ENCODE assay signal across 8 cellular contexts in genomic region chr20:46752639-46753235, GRCh38. TPM values are rescaled to one million over a fixed set of nuclear protein-coding genes. Genes with fewer than 3 reads are reported as not detected.
DNase-seq lines count a peak whose midpoint lies in the region; TF ChIP-seq lines count a peak whose summit lies in the region.

No MANE protein-coding gene starts in this region.

- no peak overlapping the region for H2BK5ac ChIP-seq in mesenchymal stem cell (ENCODE audit: low read depth, low read length, poor library complexity, severe bottlenecking)

- H3K4me3 ChIP-seq in ACC112 (ENCODE audit: low read depth, low read length): no peak overlapping the region; the same call in 1 of the 2 replicates
- H3K4me3 ChIP-seq in dorsolateral prefrontal cortex: peak overlapping the region in 8 of 59 donors; percentile 2 to 43 (median 16)
- peak overlapping the region in 1 of 2 experiments; percentile 52 for H3K4me3 ChIP-seq in mesenchymal stem cell (ENCODE audit: insufficient read depth in 1 of 2, low read depth in 1 of 2, low read length in 2 of 2)

- H3K79me2 ChIP-seq in ACC112 (ENCODE audit: control insufficient read depth, insufficient read depth, low read length, unreplicated experiment): no peaks in the 10 kb centered on the region

- DNase-seq in GM13976 (ENCODE audit: low spot score) (peak; percentile 64), NCI-H2227 treated with DMSO at 0.1 percent for 48 hours (lab: John Stamatoyannopoulos, UW) (peak; percentile 58), dorsolateral prefrontal cortex (peak in 8 of 10 donors; percentile 8 to 77 (median 49)), mesenchymal stem cell (peak; percentile 58), cerebellar nuclear complex (lab: John Stamatoyannopoulos, UW) (no peak)
- DNase-seq in activated CD4-positive, alpha-beta T cell treated with anti-CD3 and anti-CD28 coated beads, Interleukin-2, amount 10 ng/mL, durations not matched to agents 24 days and 14 days: peak; percentile 85
- peak; percentile 17 for DNase-seq in stimulated activated CD8-positive, alpha-beta memory T cell treated with anti-CD3 and anti-CD28 coated beads, Interleukin-7, amount 100 ng/mL, for 24 hours (ENCODE audit: low read depth)

- no peak overlapping the region for H4K91ac ChIP-seq in mesenchymal stem cell (ENCODE audit: low read length)

- no peak overlapping the region for H2AK5ac ChIP-seq in mesenchymal stem cell (ENCODE audit: low read length, severe bottlenecking)

- H3K36me3 ChIP-seq in ACC112 (ENCODE audit: insufficient read depth, low read length) (no peaks in the 10 kb centered on the region), mesenchymal stem cell (ENCODE audit: control insufficient read depth in 1 of 2, insufficient read depth in 2 of 2, low read depth in 1 of 2, low read length in 2 of 2) (no peaks in the 10 kb centered on the region)

- no peak overlapping the region for H3K23ac ChIP-seq in mesenchymal stem cell (ENCODE audit: low read length in 2 of 2)

- H3K27ac ChIP-seq in ACC112 (ENCODE audit: low read depth, low read length) (no peak overlapping the region), dorsolateral prefrontal cortex (no peak overlapping the region), mesenchymal stem cell (ENCODE audit: low read length, poor library complexity, severe bottlenecking) (no peak overlapping the region)

- H3K4me1 Mint-ChIP-seq in activated CD4-positive, alpha-beta T cell treated with anti-CD3 and anti-CD28 coated beads, Interleukin-2, amount 10 ng/mL, durations not matched to agents 24 days and 14 days: peaks cover 2% of the 10 kb centered on the region

- intact Hi-C loops in activated CD4-positive, alpha-beta T cell treated with anti-CD3 and anti-CD28 coated beads, Interleukin-2, amount 10 ng/mL, durations not matched to agents 24 days and 14 days (cut with micrococcal nuclease): no loop called here
- intact Hi-C loops in dorsolateral prefrontal cortex (cut with DNase I): loop anchor here in 1 of 2 donors (5.0 to 10.0 kb wide), 3 partner anchors 195 to 870 kb away; no protein-coding TSS in a partner anchor

- H2BK15ac ChIP-seq in mesenchymal stem cell (ENCODE audit: low read depth, poor library complexity, severe bottlenecking): no peak overlapping the region

- H3K79me1 ChIP-seq in mesenchymal stem cell (replicated peaks; ENCODE audit: low read length, poor library complexity, severe bottlenecking): no peaks in the 10 kb centered on the region

- in situ Hi-C loops in GM13976 (cut with MboI; ENCODE audit: low sequenced_read_pairs, unreplicated experiment): loop anchor here (25.0 kb wide), 1 partner anchor 635 kb away; no protein-coding TSS in a partner anchor

- no peak overlapping the region for H3K4me3 Mint-ChIP-seq in activated CD4-positive, alpha-beta T cell treated with anti-CD3 and anti-CD28 coated beads, Interleukin-2, amount 10 ng/mL, durations not matched to agents 24 days and 14 days

- H2BK12ac ChIP-seq in mesenchymal stem cell (ENCODE audit: low read length in 2 of 2): no peak overlapping the region

- no peak overlapping the region for H4K8ac ChIP-seq in mesenchymal stem cell (ENCODE audit: low read length)

- no peak overlapping the region for H2BK120ac ChIP-seq in mesenchymal stem cell (ENCODE audit: low read depth, low read length)

- no peak overlapping the region for H3K14ac ChIP-seq in mesenchymal stem cell (ENCODE audit: low read length in 2 of 2)

- H3K4me2 ChIP-seq in mesenchymal stem cell (ENCODE audit: low read length, poor library complexity, severe bottlenecking): no peak overlapping the region

- peaks cover 15% of the 10 kb centered on the region for H3K27me3 Mint-ChIP-seq in activated CD4-positive, alpha-beta T cell treated with anti-CD3 and anti-CD28 coated beads, Interleukin-2, amount 10 ng/mL, durations not matched to agents 24 days and 14 days

- H3K4ac ChIP-seq in mesenchymal stem cell (ENCODE audit: low read depth in 1 of 2, low read length in 2 of 2): no peak overlapping the region

- peak overlapping the region; percentile 1 for H2AFZ ChIP-seq in ACC112 (ENCODE audit: low read length, unreplicated experiment)
- no peak overlapping the region for H2AFZ ChIP-seq in mesenchymal stem cell (ENCODE audit: low read depth, low read length)

- peaks cover 6% of the 10 kb centered on the region for H3K4me1 ChIP-seq in ACC112 (ENCODE audit: control insufficient read depth, insufficient read depth, low read length, unreplicated experiment)
- H3K4me1 ChIP-seq in mesenchymal stem cell (ENCODE audit: control insufficient read depth, insufficient read depth, low read depth, low read length): peaks cover 1% of the 10 kb centered on the region

- H3K27me3 ChIP-seq in ACC112 (ENCODE audit: insufficient read depth, low read length) (no peaks in the 10 kb centered on the region), dorsolateral prefrontal cortex (peaks cover 0 to 7% (median 0%) of the 10 kb centered on the region in 45 donors), mesenchymal stem cell (ENCODE audit: control insufficient read depth in 1 of 2, insufficient read depth in 1 of 2, low read length in 2 of 2) (peaks cover 22 to 37% of the 10 kb centered on the region in 2 experiments)

- H3K27ac Mint-ChIP-seq in activated CD4-positive, alpha-beta T cell treated with anti-CD3 and anti-CD28 coated beads, Interleukin-2, amount 10 ng/mL, durations not matched to agents 24 days and 14 days: no peak overlapping the region

- H3K9ac ChIP-seq in mesenchymal stem cell (ENCODE audit: low read length): peak overlapping the region; percentile 47

- no peaks in the 10 kb centered on the region for H3K9me3 ChIP-seq in mesenchymal stem cell (ENCODE audit: control insufficient read depth, low read length)

- TF ChIP-seq CTCF in GM13976 (IDR thresholded peaks at IDR 0.05; ENCODE audit: borderline replicate concordance, control extremely low read depth, extremely low read depth, insufficient read depth, missing control alignments) (peak; percentile 34), dorsolateral prefrontal cortex (IDR thresholded peaks at IDR 0.05 in 54 of 56, conservative IDR thresholded peaks at IDR 0.05 in 2 of 56; ENCODE audit: low read depth in 1 of 56, partially characterized antibody in 56 of 56) (peak; percentile 55 to 84 (median 73))

- no peaks in the 10 kb centered on the region for H3K9me3 Mint-ChIP-seq in activated CD4-positive, alpha-beta T cell treated with anti-CD3 and anti-CD28 coated beads, Interleukin-2, amount 10 ng/mL, durations not matched to agents 24 days and 14 days

- WGBS in mesenchymal stem cell: 26% methylated on average over 11 of the region's 13 CpGs

- H3K36me3 Mint-ChIP-seq in activated CD4-positive, alpha-beta T cell treated with anti-CD3 and anti-CD28 coated beads, Interleukin-2, amount 10 ng/mL, durations not matched to agents 24 days and 14 days (ENCODE audit: low read depth): no peaks in the 10 kb centered on the region

- no peak overlapping the region for H3K18ac ChIP-seq in mesenchymal stem cell (ENCODE audit: low read depth in 1 of 2, low read length in 2 of 2)

RNA-seq across cellular contexts. Expression of gene SLC2A10, which starts 43.3 kb away (rescaled TPM):
- not detected in 2 replicates for total RNA-seq in activated CD4-positive, alpha-beta T cell treated with anti-CD3 and anti-CD28 coated beads, Interleukin-2, amount 10 ng/mL, durations not matched to agents 24 days and 14 days
- 10 to 100 TPM in 1 of 120 experiments, 1 to 10 TPM in 119; 1.3 to 11.2 (median 3.6) TPM for total RNA-seq in dorsolateral prefrontal cortex
- 35.9 TPM for polyA plus RNA-seq in mesenchymal stem cell (2013, experiment 1 of 2)
- 37.1 TPM for polyA plus RNA-seq in mesenchymal stem cell (2013, experiment 2 of 2)

Comparison
In these comparisons a context has a peak if more than half of its experiments do, and no peak if none do; other contexts are left out.
1. DNase-seq: peak in GM13976 (single experiment), NCI-H2227 treated with DMSO at 0.1 percent for 48 hours (single experiment), activated CD4-positive, alpha-beta T cell treated with anti-CD3 and anti-CD28 coated beads, Interleukin-2, amount 10 ng/mL, durations not matched to agents 24 days and 14 days (single experiment), dorsolateral prefrontal cortex (8 of 10), mesenchymal stem cell (single experiment) and stimulated activated CD8-positive, alpha-beta memory T cell treated with anti-CD3 and anti-CD28 coated beads, Interleukin-7, amount 100 ng/mL, for 24 hours (single experiment); none in cerebellar nuclear complex (0 of 2).